In the genomic region with DNA sequence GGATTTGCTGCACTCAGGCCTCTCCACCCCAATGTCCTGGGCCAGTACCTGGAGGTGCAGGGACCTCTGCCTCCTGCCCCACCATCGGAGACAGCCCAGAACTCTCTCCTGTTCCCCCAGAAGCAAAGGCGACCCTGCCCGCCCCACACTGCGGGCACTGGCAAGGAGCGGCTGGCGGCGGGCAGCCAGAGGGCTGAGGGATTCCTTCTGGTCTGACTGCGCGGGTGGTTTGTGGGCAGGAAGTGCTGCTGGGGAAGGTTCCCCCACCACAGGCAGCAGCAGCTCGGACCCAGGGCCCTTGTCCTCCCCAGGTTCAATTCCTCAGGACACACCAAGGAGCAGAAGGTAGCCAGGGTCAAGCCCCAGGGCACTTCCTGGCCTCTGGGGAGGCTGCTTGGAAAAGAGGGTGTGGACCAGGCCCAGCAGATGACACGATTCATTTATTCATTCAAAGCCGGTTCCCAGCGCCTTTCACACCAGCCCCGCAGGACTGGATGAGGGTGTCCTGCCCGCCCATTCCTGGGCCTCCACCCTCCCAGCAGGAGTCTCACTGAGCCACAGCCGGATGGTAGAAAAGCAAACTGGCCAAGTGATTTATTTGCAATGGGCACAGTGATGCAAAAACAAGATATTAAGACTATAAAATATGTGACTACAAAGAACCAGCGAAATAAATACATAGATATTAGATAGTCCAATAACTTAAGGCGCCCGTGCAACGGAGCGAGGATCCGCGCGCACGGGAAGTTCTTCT, we compare ENCODE assay signal across 8 cellular contexts. TPM values are rescaled to one million over a fixed set of nuclear protein-coding genes. Genes with fewer than 3 reads are reported as not detected.
A peak's percentile ranks its signal among the peaks of the same experiment; 100 is the strongest.
DNase-seq lines count a peak whose midpoint lies in the region; ATAC-seq, FAIRE-seq and TF ChIP-seq lines count a peak whose summit lies in the region.

No MANE protein-coding gene starts in this region.

- H3K4me3 ChIP-seq in ACC112 (ENCODE audit: low read depth, low read length) (peak overlapping the region; percentile 99), brain microvascular endothelial cell (ENCODE audit: low read depth, low read length) (peak overlapping the region; percentile 87), kidney epithelial cell (ENCODE audit: low read depth, low read length) (peak overlapping the region; percentile 67), vagina (peak overlapping the region; percentile 56 to 59)

- TF ChIP-seq CTCF in brain microvascular endothelial cell (IDR thresholded peaks at IDR 0.05; ENCODE audit: low read depth, low read length, missing control alignments) (peak; percentile 7), kidney epithelial cell (IDR thresholded peaks at IDR 0.05; ENCODE audit: insufficient read depth, low read length, poor library complexity, severe bottlenecking) (no peak), vagina (IDR thresholded peaks at IDR 0.05) (no peak)

- no peak for FAIRE-seq in HTR-8/SVneo (lab: Jason Lieb, UNC)

- in situ Hi-C loops in brain microvascular endothelial cell (cut with HindIII; ENCODE audit: low pct_ligation_motif_present, low sequenced_read_pairs) = no loop called here

- peaks cover 19% of the 10 kb centered on the region for H3K4me1 ChIP-seq in ACC112 (ENCODE audit: control insufficient read depth, insufficient read depth, low read length, unreplicated experiment)
- H3K4me1 ChIP-seq in vagina = peaks cover 48% of the 10 kb centered on the region

- intact Hi-C loops in vagina (cut with DNase I) = no loop called here

- H3K9me3 ChIP-seq in vagina = no peaks in the 10 kb centered on the region

- H3K27me3 ChIP-seq in ACC112 (ENCODE audit: insufficient read depth, low read length) (no peaks in the 10 kb centered on the region), brain microvascular endothelial cell (replicated peaks) (no peaks in the 10 kb centered on the region), kidney epithelial cell (ENCODE audit: control insufficient read depth, insufficient read depth, low read length) (no peaks in the 10 kb centered on the region), vagina (no peaks in the 10 kb centered on the region)

- no peak overlapping the region for H2AFZ ChIP-seq in ACC112 (ENCODE audit: low read length, unreplicated experiment)

- H3K79me2 ChIP-seq in ACC112 (ENCODE audit: control insufficient read depth, insufficient read depth, low read length, unreplicated experiment) = peaks cover 30% of the 10 kb centered on the region

- TF ChIP-seq POLR2A in vagina (IDR thresholded peaks at IDR 0.05) = no peak

- H3K36me3 ChIP-seq in ACC112 (ENCODE audit: insufficient read depth, low read length) = no peaks in the 10 kb centered on the region
- no peaks in the 10 kb centered on the region for H3K36me3 ChIP-seq in brain microvascular endothelial cell (replicated peaks)
- no peaks in the 10 kb centered on the region for H3K36me3 ChIP-seq in kidney epithelial cell (ENCODE audit: control insufficient read depth, insufficient read depth, low read length)
- H3K36me3 ChIP-seq in vagina = no peaks in the 10 kb centered on the region

- DNase-seq in HTR-8/SVneo (ENCODE audit: insufficient read length, low spot score) (peak; percentile 32), brain microvascular endothelial cell (no peak), kidney epithelial cell (ENCODE audit: low read depth) (no peak), vagina (ENCODE audit: extremely low spot score in 2 of 2) (no peak), GOT3 (lab: John Stamatoyannopoulos, UW) (no peak), GF-D8 (lab: John Stamatoyannopoulos, UW) (no peak)

- ATAC-seq in GM19455 (IDR thresholded peaks at IDR 0.05; ENCODE audit: unreplicated experiment) = no peak

- H3K27ac ChIP-seq in ACC112 (ENCODE audit: low read depth, low read length) = no peak overlapping the region
- H3K27ac ChIP-seq in brain microvascular endothelial cell = peak overlapping the region; percentile 91
- H3K27ac ChIP-seq in vagina = peak overlapping the region; percentile 78

RNA-seq across cellular contexts. Expression of a gene that starts 1.2 kb away (rescaled TPM):
- total RNA-seq in kidney epithelial cell (32.8 and 58.5 TPM in 2 replicates), vagina (43.5 TPM)

RNA-seq across cellular contexts. Expression of a gene that starts 42.5 kb away (rescaled TPM):
- total RNA-seq in kidney epithelial cell (34.8 and 37.1 TPM in 2 replicates), vagina (67.3 TPM)
